Comparison of ENCODE assay signal across 19 cellular contexts in genomic region chr7:122340427-122340826, GRCh38. TPM values are rescaled to one million over a fixed set of nuclear protein-coding genes. Genes with fewer than 3 reads are reported as not detected.
"Had no signal": no experiment of that assay in that cellular context is flagged by ENCODE, and none has a peak within 500 bp of the region (broad histone marks: within the 10 kb centered on the region; RNA-seq: fewer than 3 reads in every experiment).

No MANE protein-coding gene starts in this region.

- H3K9me3 ChIP-seq: MG63, SK-N-SH had no signal

- H3K4me2 ChIP-seq: SK-N-SH had no signal

- H3K27me3 ChIP-seq: MG63 had no signal

- H3K27ac ChIP-seq: RWPE1 had no signal

- H3K36me3 ChIP-seq: MG63 had no signal

- DNase-seq: Karpas-422, KBM-7, MG63, NCI-H1092 treated with DMSO at 0.1 percent for 48 hours, NCI-H1436, NCI-H187, NCI-H2029, NCI-H2081 treated with DMSO at 0.1 percent for 48 hours, NCI-H2171, NCI-H226, NCI-H446, NCI-H510A, NCI-H524 treated with DMSO at 0.1 percent for 48 hours, SHP77, SK-N-SH, T-helper 2 cell had no signal

- H3K9ac ChIP-seq: SK-N-SH had no signal

- H3K4me3 ChIP-seq: MG63 had no signal

RNA-seq across cellular contexts. Expression of gene FEZF1, which starts 35.9 kb away (rescaled TPM):
- total RNA-seq: HT1080; T-helper 1 cell treated with Interleukin-12 subunit alpha and Interleukin-12 subunit beta and Interleukin-4 antibody, amounts not matched to agents 30 ng/mL and 1 ng/mL, for 36 hours had no signal
